ENCODE assay signal across 1 cellular context in the genomic region with DNA sequence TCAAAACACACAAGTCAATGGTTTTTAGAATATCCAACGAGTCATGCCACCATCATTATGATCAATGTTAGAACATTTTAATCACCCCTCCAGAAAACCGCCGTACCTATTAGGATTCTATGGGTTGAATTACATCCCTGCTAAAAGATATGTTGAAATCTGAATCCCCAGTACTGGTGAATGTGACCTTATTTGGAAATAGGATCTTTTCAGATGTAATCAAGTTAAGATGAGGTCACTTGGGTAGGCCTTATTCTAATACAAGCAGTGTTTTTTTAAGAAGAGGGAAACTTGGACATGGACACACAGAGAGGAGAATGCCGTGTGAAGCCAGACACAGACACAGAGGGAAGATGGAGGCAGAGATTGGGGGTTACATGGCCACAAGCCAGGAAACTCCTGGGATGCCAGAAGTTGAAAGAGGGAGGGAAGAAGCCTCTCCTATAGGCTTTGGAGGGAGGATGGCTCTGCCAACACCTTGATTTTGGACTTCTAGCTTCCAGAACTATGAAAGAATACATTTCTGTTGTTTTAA.
A peak's percentile ranks its signal among the peaks of the same experiment; 100 is the strongest.
TF ChIP-seq lines count a peak whose summit lies in the region.

No MANE protein-coding gene starts in this region.

TF ChIP-seq in H1, 55 proteins besides CTCF, POLR2A, EP300 and RAD21:
- TF ChIP-seq CEBPB (IDR thresholded peaks at IDR 0.05; ENCODE audit: low read depth, low read length) (no peak), SRF (IDR thresholded peaks at IDR 0.05; ENCODE audit: low read depth, low read length) (peak; percentile 64; the same call in 1 of the 2 replicates)
TF ChIP-seq in H1: peak in this region for 1.
